8 cellular contexts compared by ENCODE assay signal in the genomic region with DNA sequence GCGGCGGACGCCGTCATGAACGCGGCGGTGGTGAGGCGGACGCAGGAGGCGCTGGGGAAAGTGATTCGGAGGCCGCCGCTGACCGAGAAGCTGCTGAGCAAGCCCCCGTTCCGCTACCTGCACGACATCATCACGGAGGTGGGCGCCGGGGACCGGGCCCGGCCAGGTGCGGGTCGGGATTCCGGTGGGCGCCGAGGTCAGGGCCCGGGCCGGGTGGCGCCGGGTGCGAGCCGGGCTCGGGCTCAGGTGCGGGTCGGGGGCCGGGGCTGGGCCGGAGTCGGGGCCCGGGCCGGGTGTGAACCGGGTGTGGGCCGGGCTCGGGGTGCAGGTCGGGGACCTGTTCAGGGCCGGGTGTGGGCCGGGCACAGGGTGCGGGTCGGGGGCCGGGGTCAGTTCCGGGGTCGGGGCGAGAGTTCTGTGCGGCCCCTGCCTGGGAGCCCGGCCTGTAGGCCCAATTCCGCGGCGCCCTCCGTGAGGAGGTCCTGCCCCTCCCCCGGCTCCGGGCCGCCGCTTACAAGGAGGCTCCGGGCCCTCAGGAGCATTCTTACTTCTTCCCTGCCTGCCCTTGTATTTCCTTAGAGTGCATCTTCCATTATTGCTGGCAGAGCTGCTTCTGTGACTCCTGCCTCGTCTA. TPM values are rescaled to one million over a fixed set of nuclear protein-coding genes. Genes with fewer than 3 reads are reported as not detected.
DNase-seq lines count a peak whose midpoint lies in the region; ATAC-seq and TF ChIP-seq lines count a peak whose summit lies in the region.

No MANE protein-coding gene starts in this region.

- no peak overlapping the region for H3K27ac Mint-ChIP-seq in CD4-positive, alpha-beta T cell

- POLR2A ChIA-PET in CD4-positive, alpha-beta T cell (lab: Charles Lee) = interaction anchor here (1.4 kb wide), 1 partner anchor 32 kb away, joined by 5 read pairs; a partner anchor contains a TSS

- H3K27me3 Mint-ChIP-seq in CD4-positive, alpha-beta T cell = no peaks in the 10 kb centered on the region

- H3K36me3 Mint-ChIP-seq in CD4-positive, alpha-beta T cell (ENCODE audit: low read depth) = peaks cover 13% of the 10 kb centered on the region

- no peak overlapping the region for H3K27ac ChIP-seq in CD4-positive, alpha-beta T cell (ENCODE audit: low read depth, low read length)
- H3K27ac ChIP-seq in adrenal gland (peak overlapping the region in 1 of 5 donors; percentile 72), stomach smooth muscle (ENCODE audit: low read length) (no peak overlapping the region)

- CTCF ChIA-PET in CD4-positive, alpha-beta T cell (lab: Charles Lee) = no interaction called here

- H3K9me3 Mint-ChIP-seq in CD4-positive, alpha-beta T cell = no peaks in the 10 kb centered on the region

- WGBS in adrenal gland, 4 donors = 0 to 1% (median 0%) methylated on average over 9 to 65 of the region's 65 CpGs

- no peaks in the 10 kb centered on the region for H3K9me3 ChIP-seq in CD4-positive, alpha-beta T cell (ENCODE audit: control insufficient read depth, low read length)
- H3K9me3 ChIP-seq in adrenal gland (replicated peaks in 1 of 3) (no peaks in the 10 kb centered on the region), stomach smooth muscle (ENCODE audit: control insufficient read depth in 2 of 2, low read length in 2 of 2) (no peaks in the 10 kb centered on the region)

- peak overlapping the region; percentile 10 to 97 (median 46) for H3K4me3 ChIP-seq in adrenal gland
- H3K4me3 ChIP-seq in stomach smooth muscle (ENCODE audit: low read length in 2 of 2) = peak overlapping the region; percentile 73 to 82

- H3K27me3 ChIP-seq in CD4-positive, alpha-beta T cell (ENCODE audit: control insufficient read depth, insufficient read depth, low read length) = no peaks in the 10 kb centered on the region
- no peaks in the 10 kb centered on the region for H3K27me3 ChIP-seq in adrenal gland
- H3K27me3 ChIP-seq in stomach smooth muscle (ENCODE audit: control insufficient read depth in 1 of 2, insufficient read depth in 2 of 2, low read length in 2 of 2) = no peaks in the 10 kb centered on the region

- peaks cover 29% of the 10 kb centered on the region for H3K4me1 Mint-ChIP-seq in CD4-positive, alpha-beta T cell (ENCODE audit: low read depth)

- peak overlapping the region; percentile 60 to 73 for H3K9ac ChIP-seq in stomach smooth muscle (ENCODE audit: low read length in 2 of 2)

- H3K36me3 ChIP-seq in adrenal gland (replicated peaks in 1 of 2) = no peaks in the 10 kb centered on the region
- H3K36me3 ChIP-seq in stomach smooth muscle (ENCODE audit: control insufficient read depth in 2 of 2, insufficient read depth in 2 of 2, low read length in 2 of 2) = peaks cover 0 to 3% of the 10 kb centered on the region in 2 donors

- H3K4me1 ChIP-seq in adrenal gland (replicated peaks in 1 of 2) (peaks cover 10 to 14% of the 10 kb centered on the region in 2 donors), stomach smooth muscle (ENCODE audit: control insufficient read depth, insufficient read depth, low read length) (peaks cover 15% of the 10 kb centered on the region)

- intact Hi-C loops in CD4-positive, alpha-beta T cell (cut with DNase I, micrococcal nuclease) = loop anchor here (1.0 to 2.0 kb wide), 2 partner anchors 31 to 32 kb away; a partner anchor contains a TSS
- intact Hi-C loops in adrenal gland (cut with DNase I) = no loop called here

- H3K4me3 Mint-ChIP-seq in CD4-positive, alpha-beta T cell = peak overlapping the region; percentile 88

- DNase-seq in CD4-positive, alpha-beta T cell = peak in 2 of 10 experiments; percentile 5 to 7
- DNase-seq in adrenal gland (peak in 6 of 7 donors; percentile 13 to 33 (median 26)), islet precursor cell (peak; percentile 58), NCI-H1436 treated with DMSO at 0.1 percent for 48 hours (lab: John Stamatoyannopoulos, UW) (no peak), NCI-H1417 treated with DMSO at 0.1 percent for 48 hours (lab: John Stamatoyannopoulos, UW) (no peak)

- TF ChIP-seq CTCF in CD4-positive, alpha-beta T cell (IDR thresholded peaks at IDR 0.05) = no peak
- no peak for TF ChIP-seq CTCF in adrenal gland (IDR thresholded peaks at IDR 0.05)

- TF ChIP-seq POLR2A in adrenal gland (IDR thresholded peaks at IDR 0.05) = no peak

- peak; percentile 52 for ATAC-seq in CD4-positive, alpha-beta T cell (ENCODE audit: poor library complexity)
- ATAC-seq in GM19452 (IDR thresholded peaks at IDR 0.05; ENCODE audit: unreplicated experiment) (peak; percentile 48), HG03460 (IDR thresholded peaks at IDR 0.05; ENCODE audit: unreplicated experiment) (peak; percentile 26)

RNA-seq across cellular contexts. Expression of a gene that starts 0.4 kb away (rescaled TPM):
- total RNA-seq in CD4-positive, alpha-beta T cell = 1 to 10 TPM; 5.1 to 6.9 TPM
- total RNA-seq in adrenal gland = 10 to 100 TPM in 5 of 8 donors, 1 to 10 TPM in 3; 5.5 to 17.5 (median 12.4) TPM
- polyA plus RNA-seq in adrenal gland = 10 to 100 TPM; 10.1 to 18.5 (median 16.4) TPM

RNA-seq across cellular contexts. Expression of a gene that starts 32.4 kb away (rescaled TPM):
- total RNA-seq in CD4-positive, alpha-beta T cell = 10 to 100 TPM; 33.8 to 38.2 TPM
- 10 to 100 TPM in 1 of 8 donors, 1 to 10 TPM in 7; 2.5 to 11.4 (median 5.5) TPM for total RNA-seq in adrenal gland
- polyA plus RNA-seq in adrenal gland = 1 to 10 TPM; 1.3 to 7.1 (median 4.7) TPM

Comparison
In these comparisons a context has a peak if more than half of its experiments do, and no peak if none do; other contexts are left out.
1. DNase-seq: peak in adrenal gland (6 of 7) and islet precursor cell (single experiment); none in NCI-H1436 treated with DMSO at 0.1 percent for 48 hours (single experiment) and NCI-H1417 treated with DMSO at 0.1 percent for 48 hours (single experiment).
2. intact Hi-C loops: an anchor here in CD4-positive, alpha-beta T cell (1.0 to 2.0 kb wide); none called in adrenal gland.
3. Peak in every context shown above with its lines, with median percentiles within 50 percentile points of each other: ATAC-seq.